In the genomic region with DNA sequence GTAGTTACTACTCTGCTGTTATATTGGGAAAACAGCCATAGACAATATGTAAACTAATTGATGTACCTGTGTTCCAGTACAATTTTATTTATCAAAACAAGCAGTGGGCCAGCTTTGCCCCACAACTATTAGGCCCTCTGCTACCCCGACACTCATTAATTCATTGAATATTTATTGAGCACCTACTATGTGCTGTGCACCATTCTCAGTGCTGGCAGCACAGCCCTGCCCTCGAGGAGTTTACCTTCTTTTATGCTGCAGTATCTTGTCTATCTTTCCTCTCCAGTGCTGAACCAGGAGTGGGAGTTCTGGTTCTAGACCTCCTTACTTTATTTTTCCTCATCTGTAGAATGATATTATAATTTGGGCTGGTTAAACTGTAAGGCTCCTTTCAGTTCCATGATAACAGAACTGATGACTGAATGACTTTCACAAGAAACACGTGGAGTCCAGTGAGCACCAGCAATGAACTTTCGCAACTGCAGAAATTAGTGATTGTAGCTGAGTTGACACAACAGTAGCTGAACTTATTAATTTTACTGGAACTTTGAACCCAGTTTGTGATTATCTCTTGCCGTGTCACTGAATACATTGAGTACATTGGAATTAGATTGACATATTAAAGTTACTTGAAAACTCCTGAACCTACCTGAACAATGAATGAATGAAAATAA, we compare ENCODE assay signal across 17 cellular contexts. TPM values are rescaled to one million over a fixed set of nuclear protein-coding genes. Genes with fewer than 3 reads are reported as not detected.
A peak's percentile ranks its signal among the peaks of the same experiment; 100 is the strongest.
DNase-seq lines count a peak whose midpoint lies in the region; ATAC-seq and TF ChIP-seq lines count a peak whose summit lies in the region.
"Had no signal": no experiment of that assay in that cellular context is flagged by ENCODE, and none has a peak within 500 bp of the region (broad histone marks: within the 10 kb centered on the region; RNA-seq: fewer than 3 reads in every experiment).

No MANE protein-coding gene starts in this region.

- peak overlapping the region in 1 of 2 donors; percentile 41 for H3K9ac ChIP-seq in duodenal mucosa (ENCODE audit: low read depth in 1 of 2, low read length in 2 of 2)

- no peak overlapping the region for H3K27ac Mint-ChIP-seq in activated CD4-positive, alpha-beta T cell treated with anti-CD3 and anti-CD28 coated beads, Interleukin-2, amount 10 ng/mL, durations not matched to agents 24 days and 14 days
- H3K27ac Mint-ChIP-seq in progenitor cell of endocrine pancreas, result no peak overlapping the region

- H3K9me3 Mint-ChIP-seq in activated CD4-positive, alpha-beta T cell treated with anti-CD3 and anti-CD28 coated beads, Interleukin-2, amount 10 ng/mL, durations not matched to agents 24 days and 14 days, result no peaks in the 10 kb centered on the region
- no peaks in the 10 kb centered on the region for H3K9me3 Mint-ChIP-seq in progenitor cell of endocrine pancreas (ENCODE audit: low read depth)

- intact Hi-C loops in activated CD4-positive, alpha-beta T cell treated with anti-CD3 and anti-CD28 coated beads, Interleukin-2, amount 10 ng/mL, durations not matched to agents 24 days and 14 days (cut with micrococcal nuclease), result loop anchor here (5.0 kb wide), 1 partner anchor 697 kb away; no protein-coding TSS in a partner anchor
- intact Hi-C loops in Right ventricle myocardium superior (cut with DNase I) (no loop called here), dorsolateral prefrontal cortex (cut with DNase I) (no loop called here)

- no peak overlapping the region for H3K27ac ChIP-seq in duodenal mucosa (ENCODE audit: low read depth, low read length)
- H3K27ac ChIP-seq in dorsolateral prefrontal cortex, result no peak overlapping the region
- H3K27ac ChIP-seq: transverse colon, WERI-Rb-1 had no signal

- no peaks in the 10 kb centered on the region for H3K9me3 ChIP-seq in duodenal mucosa (ENCODE audit: control insufficient read depth in 1 of 2, low read length in 2 of 2)
- H3K9me3 ChIP-seq: transverse colon had no signal

- TF ChIP-seq CTCF in progenitor cell of endocrine pancreas (IDR thresholded peaks at IDR 0.05; ENCODE audit: unreplicated experiment), result no peak
- TF ChIP-seq CTCF in dorsolateral prefrontal cortex (IDR thresholded peaks at IDR 0.05 in 54 of 56, conservative IDR thresholded peaks at IDR 0.05 in 2 of 56; ENCODE audit: low read depth in 1 of 56, partially characterized antibody in 56 of 56), result no peak

- peaks cover 49 to 54% of the 10 kb centered on the region in 2 donors for H3K4me1 ChIP-seq in duodenal mucosa (ENCODE audit: control insufficient read depth in 1 of 2, insufficient read depth in 2 of 2, low read length in 2 of 2)

- H3K36me3 ChIP-seq in duodenal mucosa (ENCODE audit: control insufficient read depth in 1 of 2, insufficient read depth in 2 of 2, low read length in 2 of 2), result peaks cover 3 to 4% of the 10 kb centered on the region in 2 donors

- no peaks in the 10 kb centered on the region for H3K27me3 Mint-ChIP-seq in activated CD4-positive, alpha-beta T cell treated with anti-CD3 and anti-CD28 coated beads, Interleukin-2, amount 10 ng/mL, durations not matched to agents 24 days and 14 days
- H3K27me3 Mint-ChIP-seq in progenitor cell of endocrine pancreas, result no peaks in the 10 kb centered on the region

- peak overlapping the region; percentile 32 to 99 for H3K4me3 ChIP-seq in duodenal mucosa (ENCODE audit: low read depth in 1 of 2, low read length in 2 of 2)
- H3K4me3 ChIP-seq in dorsolateral prefrontal cortex, result no peak overlapping the region

- no peaks in the 10 kb centered on the region for H3K27me3 ChIP-seq in duodenal mucosa (ENCODE audit: control insufficient read depth in 1 of 2, insufficient read depth in 2 of 2, low read length in 2 of 2)
- H3K27me3 ChIP-seq in dorsolateral prefrontal cortex, result no peaks in the 10 kb centered on the region
- H3K27me3 ChIP-seq: transverse colon had no signal

- H3K36me3 Mint-ChIP-seq in activated CD4-positive, alpha-beta T cell treated with anti-CD3 and anti-CD28 coated beads, Interleukin-2, amount 10 ng/mL, durations not matched to agents 24 days and 14 days (ENCODE audit: low read depth), result peaks cover 20% of the 10 kb centered on the region
- no peaks in the 10 kb centered on the region for H3K36me3 Mint-ChIP-seq in progenitor cell of endocrine pancreas (ENCODE audit: insufficient read depth)

- peaks cover 38% of the 10 kb centered on the region for H3K4me1 Mint-ChIP-seq in activated CD4-positive, alpha-beta T cell treated with anti-CD3 and anti-CD28 coated beads, Interleukin-2, amount 10 ng/mL, durations not matched to agents 24 days and 14 days
- peaks cover 41% of the 10 kb centered on the region for H3K4me1 Mint-ChIP-seq in progenitor cell of endocrine pancreas (ENCODE audit: low read depth)

- no peak for ATAC-seq in Right ventricle myocardium superior (ENCODE audit: poor library complexity)

- no peak for DNase-seq in activated CD4-positive, alpha-beta T cell treated with anti-CD3 and anti-CD28 coated beads, Interleukin-2, amount 10 ng/mL, durations not matched to agents 24 days and 14 days
- DNase-seq in activated CD4-positive, alpha-beta T cell treated with anti-CD3 and anti-CD28 coated beads for 4 hours, result no peak
- peak; percentile 64 for DNase-seq in MV-4-11 (lab: John Stamatoyannopoulos, UW)
- DNase-seq in progenitor cell of endocrine pancreas (ENCODE audit: low spot score, unreplicated experiment), result no peak
- no peak for DNase-seq in T1000 (lab: John Stamatoyannopoulos, UW)
- no peak for DNase-seq in Right ventricle myocardium superior
- no peak for DNase-seq in dorsolateral prefrontal cortex
- DNase-seq: DMS 273 treated with DMSO at 0.1 percent for 48 hours; NCI-H1436; NCI-H524; SHP77; stimulated activated CD4-positive, alpha-beta T cell treated with anti-CD3 and anti-CD28 coated beads, Interleukin-15, amount 100 ng/mL, for 24 hours; transverse colon; WERI-Rb-1 had no signal

- peak overlapping the region; percentile 42 for H3K4me3 Mint-ChIP-seq in activated CD4-positive, alpha-beta T cell treated with anti-CD3 and anti-CD28 coated beads, Interleukin-2, amount 10 ng/mL, durations not matched to agents 24 days and 14 days
- peak overlapping the region; percentile 13 for H3K4me3 Mint-ChIP-seq in progenitor cell of endocrine pancreas (ENCODE audit: low read depth)

RNA-seq across cellular contexts. Expression of a gene that starts 2.4 kb away (rescaled TPM):
- 57.9 and 62.2 TPM in 2 replicates for total RNA-seq in activated CD4-positive, alpha-beta T cell treated with anti-CD3 and anti-CD28 coated beads, Interleukin-2, amount 10 ng/mL, durations not matched to agents 24 days and 14 days
- 57.1 and 63.2 TPM in 2 replicates for total RNA-seq in progenitor cell of endocrine pancreas
- total RNA-seq in Right ventricle myocardium superior, result 32.0 TPM
- total RNA-seq in dorsolateral prefrontal cortex, result 10 to 100 TPM; 50.9 to 76.8 (median 64.0) TPM

RNA-seq across cellular contexts. Expression of a gene that starts 53.7 kb away (rescaled TPM):
- total RNA-seq in activated CD4-positive, alpha-beta T cell treated with anti-CD3 and anti-CD28 coated beads, Interleukin-2, amount 10 ng/mL, durations not matched to agents 24 days and 14 days, result not detected in 2 replicates
- total RNA-seq in progenitor cell of endocrine pancreas, result not detected in 2 replicates
- not detected for total RNA-seq in Right ventricle myocardium superior
- 10 to 100 TPM; 10.9 to 46.6 (median 25.4) TPM for total RNA-seq in dorsolateral prefrontal cortex
- total RNA-seq: dermis microvascular lymphatic vessel endothelial cell, posterior vena cava had no signal

Comparison
In these comparisons a context has a peak if more than half of its experiments do, and no peak if none do; other contexts are left out.
1. H3K4me3 ChIP-seq: peak in duodenal mucosa (2 of 2); none in dorsolateral prefrontal cortex (0 of 59).
2. RNA of a gene that starts 53.7 kb away (total RNA-seq): 10.9 to 46.6 TPM in dorsolateral prefrontal cortex; not detected in Right ventricle myocardium superior (single experiment), not detected in progenitor cell of endocrine pancreas and not detected in activated CD4-positive, alpha-beta T cell treated with anti-CD3 and anti-CD28 coated beads, Interleukin-2, amount 10 ng/mL, durations not matched to agents 24 days and 14 days; every median in the first group is over 10 times any median in the second.